1 cellular context compared by ENCODE assay signal in genomic region chrM:2644-3376, GRCh38.
TF ChIP-seq lines count a peak whose summit lies in the region.

No MANE protein-coding gene starts in this region.

TF ChIP-seq in H1, 55 proteins besides CTCF, POLR2A, EP300 and RAD21 (continued from another document):
- TF ChIP-seq E2F6 (IDR thresholded peaks at IDR 0.05) (no peak), HDAC6 (IDR thresholded peaks at IDR 0.05; ENCODE audit: low read depth, low read length) (no peak), SIRT6 (IDR thresholded peaks at IDR 0.05; ENCODE audit: low read length) (no peak), TEAD4 (IDR thresholded peaks at IDR 0.05; ENCODE audit: low read depth, low read length) (no peak)
